In genomic region chr4:147136308-147136707, GRCh38 we compare ENCODE assay signal across 18 cellular contexts.
DNase-seq lines count a peak whose midpoint lies in the region; ATAC-seq and TF ChIP-seq lines count a peak whose summit lies in the region.
"Had no signal": no experiment of that assay in that cellular context is flagged by ENCODE, and none has a peak within 500 bp of the region (broad histone marks: within the 10 kb centered on the region; RNA-seq: fewer than 3 reads in every experiment).

No MANE protein-coding gene starts in this region.

- no peaks in the 10 kb centered on the region for H3K36me3 Mint-ChIP-seq in nephron (ENCODE audit: low read depth)
- H3K36me3 Mint-ChIP-seq: activated naive CD4-positive, alpha-beta T cell treated with anti-CD3 and anti-CD28 coated beads, Interleukin-2, amount 10 ng/mL, durations not matched to agents 7 days and 5 days; naive B cell had no signal

- POLR2A ChIA-PET in GM10248 (lab: Yijun Ruan, JAX), result no interaction called here

- H3K4me3 Mint-ChIP-seq in nephron, result peak overlapping the region in 1 of 3 experiments; percentile 35
- H3K4me3 Mint-ChIP-seq: activated CD4-positive, alpha-beta T cell treated with anti-CD3 and anti-CD28 coated beads, Interleukin-2, amount 10 ng/mL, durations not matched to agents 24 days and 14 days; activated naive CD4-positive, alpha-beta T cell treated with anti-CD3 and anti-CD28 coated beads, Interleukin-2, amount 10 ng/mL, durations not matched to agents 7 days and 5 days; naive B cell had no signal

- DNase-seq in Right ventricle myocardium inferior (ENCODE audit: missing footprints) (no peak), cardiac septum (ENCODE audit: low spot score) (no peak), Right ventricle myocardium superior (no peak), GM10248 (ENCODE audit: extremely low spot score) (no peak), SK-N-DZ (ENCODE audit: low spot score) (no peak)
- DNase-seq: activated CD4-positive, alpha-beta T cell treated with anti-CD3 and anti-CD28 coated beads, Interleukin-2, amount 10 ng/mL, durations not matched to agents 24 days and 14 days; activated naive CD4-positive, alpha-beta T cell treated with anti-CD3 and anti-CD28 coated beads, Interleukin-2, amount 10 ng/mL, durations not matched to agents 7 days and 5 days; activated T-cell treated with anti-CD3 and anti-CD28 coated beads for 4 hours; cerebellar nuclear complex; DMS79 treated with DMSO at 0.1 percent for 48 hours; naive B cell; NCI-H2029; NCI-H524 treated with DMSO at 0.1 percent for 48 hours; OCI-M1; SK-N-SH had no signal

- H3K27me3 Mint-ChIP-seq in nephron (ENCODE audit: low read depth), result no peaks in the 10 kb centered on the region
- H3K27me3 Mint-ChIP-seq: activated CD4-positive, alpha-beta T cell treated with anti-CD3 and anti-CD28 coated beads, Interleukin-2, amount 10 ng/mL, durations not matched to agents 24 days and 14 days had no signal

- intact Hi-C loops in Right ventricle myocardium inferior (cut with DNase I), result no loop called here
- intact Hi-C loops in cardiac septum (cut with DNase I), result no loop called here
- intact Hi-C loops in Right ventricle myocardium superior (cut with DNase I), result no loop called here

- peak overlapping the region; percentile 98 to 99 (median 99) for H3K27ac Mint-ChIP-seq in nephron
- H3K27ac Mint-ChIP-seq: activated CD4-positive, alpha-beta T cell treated with anti-CD3 and anti-CD28 coated beads, Interleukin-2, amount 10 ng/mL, durations not matched to agents 24 days and 14 days; activated naive CD4-positive, alpha-beta T cell treated with anti-CD3 and anti-CD28 coated beads, Interleukin-2, amount 10 ng/mL, durations not matched to agents 7 days and 5 days; naive B cell had no signal

- CTCF ChIA-PET in GM10248 (lab: Yijun Ruan, JAX), result interaction anchor here (1.6 kb wide), 1 partner anchor 25 kb away, joined by 3 read pairs; no protein-coding TSS in a partner anchor

- TF ChIP-seq CTCF in nephron (IDR thresholded peaks at IDR 0.05; ENCODE audit: unreplicated experiment in 3 of 3), result no peak
- no peak for TF ChIP-seq CTCF in GM10248 (IDR thresholded peaks at IDR 0.05; ENCODE audit: control extremely low read depth, extremely low read depth, low read depth, missing control alignments)

- peaks cover 2% of the 10 kb centered on the region for H3K9me3 Mint-ChIP-seq in nephron
- H3K9me3 Mint-ChIP-seq: activated CD4-positive, alpha-beta T cell treated with anti-CD3 and anti-CD28 coated beads, Interleukin-2, amount 10 ng/mL, durations not matched to agents 24 days and 14 days; activated naive CD4-positive, alpha-beta T cell treated with anti-CD3 and anti-CD28 coated beads, Interleukin-2, amount 10 ng/mL, durations not matched to agents 7 days and 5 days had no signal

- peak; percentile 55 for ATAC-seq in Right ventricle myocardium inferior
- ATAC-seq in Right ventricle myocardium superior (ENCODE audit: poor library complexity), result peak; percentile 57
- ATAC-seq in HG02885 (IDR thresholded peaks at IDR 0.05; ENCODE audit: poor library complexity, unreplicated experiment), result no peak
- no peak for ATAC-seq in HG03342 (IDR thresholded peaks at IDR 0.05; ENCODE audit: unreplicated experiment)

- H3K4me1 Mint-ChIP-seq in nephron, result peaks cover 45% of the 10 kb centered on the region
- H3K4me1 Mint-ChIP-seq: activated CD4-positive, alpha-beta T cell treated with anti-CD3 and anti-CD28 coated beads, Interleukin-2, amount 10 ng/mL, durations not matched to agents 24 days and 14 days; activated naive CD4-positive, alpha-beta T cell treated with anti-CD3 and anti-CD28 coated beads, Interleukin-2, amount 10 ng/mL, durations not matched to agents 7 days and 5 days; naive B cell had no signal

Comparison
In these comparisons a context has a peak if more than half of its experiments do, and no peak if none do; other contexts are left out.
1. ATAC-seq: peak in Right ventricle myocardium inferior (single experiment) and Right ventricle myocardium superior (single experiment); none in HG02885 (single experiment) and HG03342 (single experiment).